8 cellular contexts compared by ENCODE assay signal in the genomic region with DNA sequence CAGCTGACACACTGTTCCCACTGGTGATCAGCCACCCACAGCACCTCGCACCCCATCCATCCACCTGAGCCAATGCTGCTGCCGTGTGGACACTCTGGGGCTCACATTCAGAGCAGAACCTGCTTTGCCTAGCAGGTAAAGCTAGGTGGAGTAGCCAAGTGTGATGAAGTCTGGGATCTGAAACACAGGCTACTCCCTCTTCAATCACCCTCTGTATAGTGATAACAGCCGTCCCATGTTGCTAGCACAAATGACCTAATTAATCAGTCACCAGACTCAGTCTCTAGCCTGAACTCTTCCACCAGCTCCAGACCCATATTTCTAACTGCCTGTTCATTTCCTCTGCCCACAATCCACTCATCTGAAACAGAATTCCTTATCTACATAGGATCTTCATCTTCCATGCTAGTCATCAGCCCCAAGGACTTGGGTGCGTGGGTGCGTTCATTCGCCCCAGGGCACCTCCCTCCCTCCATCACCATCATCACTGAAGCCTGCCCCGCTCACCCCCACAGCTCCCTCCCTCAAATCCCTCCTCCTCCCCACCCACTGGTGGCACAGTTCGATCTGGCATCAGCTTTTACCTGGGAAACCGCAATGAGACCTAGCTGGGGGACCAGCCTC. TPM values are rescaled to one million over a fixed set of nuclear protein-coding genes. Genes with fewer than 3 reads are reported as not detected.
DNase-seq lines count a peak whose midpoint lies in the region; ATAC-seq and TF ChIP-seq lines count a peak whose summit lies in the region.

No MANE protein-coding gene starts in this region.

- DNase-seq in activated naive CD4-positive, alpha-beta T cell treated with Interleukin-2 at 50 U/mL for 16 hours = peak; percentile 48
- DNase-seq in activated naive CD4-positive, alpha-beta T cell (lab: John Stamatoyannopoulos, UW) = no peak
- peak; percentile 49 for DNase-seq in activated CD4-positive, alpha-beta T cell treated with anti-CD3 and anti-CD28 coated beads, Interleukin-2, amount 50 U/mL, for 1 hour
- no peak for DNase-seq in cardiac muscle cell (ENCODE audit: low read depth in 1 of 2, low spot score in 1 of 2)
- DNase-seq in stimulated activated naive CD8-positive, alpha-beta T cell treated with anti-CD3 and anti-CD28 coated beads, Interleukin-15, Interleukin-2, amounts not matched to agents 100 U/mL and 50 U/mL, for 24 hours = no peak
- DNase-seq in NCI-H2227 treated with DMSO at 0.1 percent for 48 hours (lab: John Stamatoyannopoulos, UW) = no peak
- no peak for DNase-seq in NCI-H345 (lab: John Stamatoyannopoulos, UW)
- DNase-seq in NCI-H748 (lab: John Stamatoyannopoulos, UW; ENCODE audit: unreplicated experiment) = no peak

- H3K27ac ChIP-seq in cardiac muscle cell = peak overlapping the region; percentile 57

- no peaks in the 10 kb centered on the region for H3K36me3 ChIP-seq in cardiac muscle cell

- no peak for TF ChIP-seq CTCF in cardiac muscle cell (IDR thresholded peaks at IDR 0.05; ENCODE audit: low read depth, low read length)

- ATAC-seq in stimulated activated naive CD8-positive, alpha-beta T cell treated with anti-CD3 and anti-CD28 coated beads, Interleukin-15, Interleukin-2, amounts not matched to agents 100 U/mL and 50 U/mL, for 24 hours = peak; percentile 38

- H3K4me3 ChIP-seq in cardiac muscle cell = no peak overlapping the region

- no peaks in the 10 kb centered on the region for H3K27me3 ChIP-seq in cardiac muscle cell

- H3K9me3 ChIP-seq in cardiac muscle cell (ENCODE audit: low read depth) = no peaks in the 10 kb centered on the region

- peaks cover 15% of the 10 kb centered on the region for H3K4me1 ChIP-seq in cardiac muscle cell (ENCODE audit: low read depth)

RNA-seq across cellular contexts. Expression of a gene that starts 19.8 kb away (rescaled TPM):
- 76.7 and 83.3 TPM in 2 replicates for total RNA-seq in cardiac muscle cell
- 98.0 and 114 TPM in 2 replicates for polyA plus RNA-seq in cardiac muscle cell

Comparison
In these comparisons a context has a peak if more than half of its experiments do, and no peak if none do; other contexts are left out.
1. DNase-seq: peak in activated naive CD4-positive, alpha-beta T cell treated with Interleukin-2 at 50 U/mL for 16 hours (single experiment) and activated CD4-positive, alpha-beta T cell treated with anti-CD3 and anti-CD28 coated beads, Interleukin-2, amount 50 U/mL, for 1 hour (single experiment); none in activated naive CD4-positive, alpha-beta T cell (0 of 4), cardiac muscle cell (0 of 2), stimulated activated naive CD8-positive, alpha-beta T cell treated with anti-CD3 and anti-CD28 coated beads, Interleukin-15, Interleukin-2, amounts not matched to agents 100 U/mL and 50 U/mL, for 24 hours (single experiment), NCI-H2227 treated with DMSO at 0.1 percent for 48 hours (single experiment), NCI-H345 (single experiment) and NCI-H748 (single experiment).